ENCODE assay signal across 8 cellular contexts in the genomic region with DNA sequence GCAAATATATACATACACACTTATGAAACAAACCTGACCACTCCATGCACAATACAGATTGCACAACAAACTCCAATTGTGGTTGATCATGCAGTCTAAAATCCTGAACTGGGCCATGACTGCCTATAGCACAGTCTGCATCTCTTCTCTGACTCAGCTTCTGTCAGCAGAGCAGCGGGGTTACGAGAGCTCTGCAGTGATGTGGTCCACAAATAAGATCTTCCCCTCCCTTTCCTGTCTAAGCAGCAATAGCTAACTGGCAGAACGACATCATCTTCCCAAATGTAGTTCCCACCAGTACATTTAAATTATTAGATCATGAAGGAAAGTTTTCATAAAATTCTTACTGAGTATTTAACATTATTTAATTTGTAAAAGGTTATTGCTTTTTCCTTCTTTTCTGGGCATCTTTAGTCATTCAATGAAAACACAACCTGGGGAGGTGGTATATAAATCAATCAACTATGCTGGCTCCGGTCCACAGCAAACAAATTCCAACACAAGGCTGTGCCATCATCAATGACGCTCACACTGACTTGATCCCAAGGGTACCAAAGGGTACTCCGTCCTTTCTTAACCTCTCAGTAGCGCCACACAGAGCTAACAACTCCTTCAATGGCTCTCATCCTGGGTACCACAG. TPM values are rescaled to one million over a fixed set of nuclear protein-coding genes. Genes with fewer than 3 reads are reported as not detected.
DNase-seq lines count a peak whose midpoint lies in the region; ATAC-seq and TF ChIP-seq lines count a peak whose summit lies in the region.

No MANE protein-coding gene starts in this region.

- H3K4me1 Mint-ChIP-seq in WTC11, result peaks cover 4% of the 10 kb centered on the region

- H3K9me3 Mint-ChIP-seq in WTC11, result no peaks in the 10 kb centered on the region

- ATAC-seq in Right ventricle myocardium inferior (peak; percentile 85), WTC11 (peak; percentile 50), HG03025 (IDR thresholded peaks at IDR 0.05; ENCODE audit: low FRiP score, unreplicated experiment) (no peak)

- no peak for TF ChIP-seq CTCF in right atrium auricular region (IDR thresholded peaks at IDR 0.05)
- TF ChIP-seq CTCF in WTC11 (IDR thresholded peaks at IDR 0.05), result no peak

- intact Hi-C loops in Right ventricle myocardium inferior (cut with DNase I), result no loop called here

- H3K4me1 ChIP-seq in right atrium auricular region, result peaks cover 0 to 32% of the 10 kb centered on the region in 2 donors

- CTCF ChIA-PET in WTC11 (lab: Charles Lee), result interaction anchor here (1.5 kb wide), 1 partner anchor 89 kb away, joined by 4 read pairs; no protein-coding TSS in a partner anchor

- H3K27ac ChIP-seq in right atrium auricular region, result no peak overlapping the region

- DNase-seq in Right ventricle myocardium inferior (ENCODE audit: missing footprints), result no peak
- DNase-seq in right atrium auricular region (ENCODE audit: low spot score), result no peak
- DNase-seq in HPDE6-E6E7 (ENCODE audit: extremely low spot score), result peak; percentile 33
- no peak for DNase-seq in WTC11 (ENCODE audit: low spot score)
- DNase-seq in globus pallidus (ENCODE audit: low spot score), result peak; percentile 54
- DNase-seq in superior temporal gyrus (ENCODE audit: extremely low spot score), result peak; percentile 72
- DNase-seq in NCI-H2107 treated with DMSO at 0.1 percent for 48 hours (lab: John Stamatoyannopoulos, UW; ENCODE audit: unreplicated experiment), result no peak

- no peaks in the 10 kb centered on the region for H3K27me3 ChIP-seq in right atrium auricular region

- H3K4me3 ChIP-seq in right atrium auricular region, result no peak overlapping the region

- H3K4me3 Mint-ChIP-seq in WTC11, result no peak overlapping the region

- H3K27ac Mint-ChIP-seq in WTC11, result no peak overlapping the region

- H3K36me3 Mint-ChIP-seq in WTC11, result no peaks in the 10 kb centered on the region

- H3K9me3 ChIP-seq in right atrium auricular region, result no peaks in the 10 kb centered on the region

- no peaks in the 10 kb centered on the region for H3K36me3 ChIP-seq in right atrium auricular region

- POLR2A ChIA-PET in WTC11 (lab: Charles Lee), result no interaction called here

- no peaks in the 10 kb centered on the region for H3K27me3 Mint-ChIP-seq in WTC11 (ENCODE audit: low read depth)

TF ChIP-seq in WTC11, 78 proteins besides CTCF, POLR2A, EP300 and RAD21:
- TF ChIP-seq, protein P1, sequence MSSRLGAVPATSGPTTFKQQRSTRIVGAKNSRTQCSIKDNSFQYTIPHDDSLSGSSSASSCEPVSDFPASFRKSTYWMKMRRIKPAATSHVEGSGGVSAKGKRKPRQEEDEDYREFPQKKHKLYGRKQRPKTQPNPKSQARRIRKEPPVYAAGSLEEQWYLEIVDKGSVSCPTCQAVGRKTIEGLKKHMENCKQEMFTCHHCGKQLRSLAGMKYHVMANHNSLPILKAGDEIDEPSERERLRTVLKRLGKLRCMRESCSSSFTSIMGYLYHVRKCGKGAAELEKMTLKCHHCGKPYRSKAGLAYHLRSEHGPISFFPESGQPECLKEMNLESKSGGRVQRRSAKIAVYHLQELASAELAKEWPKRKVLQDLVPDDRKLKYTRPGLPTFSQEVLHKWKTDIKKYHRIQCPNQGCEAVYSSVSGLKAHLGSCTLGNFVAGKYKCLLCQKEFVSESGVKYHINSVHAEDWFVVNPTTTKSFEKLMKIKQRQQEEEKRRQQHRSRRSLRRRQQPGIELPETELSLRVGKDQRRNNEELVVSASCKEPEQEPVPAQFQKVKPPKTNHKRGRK (CRISPR knock-in tag; IDR thresholded peaks at IDR 0.05; ENCODE audit: borderline replicate concordance), result no peak
- TF ChIP-seq, protein P2, sequence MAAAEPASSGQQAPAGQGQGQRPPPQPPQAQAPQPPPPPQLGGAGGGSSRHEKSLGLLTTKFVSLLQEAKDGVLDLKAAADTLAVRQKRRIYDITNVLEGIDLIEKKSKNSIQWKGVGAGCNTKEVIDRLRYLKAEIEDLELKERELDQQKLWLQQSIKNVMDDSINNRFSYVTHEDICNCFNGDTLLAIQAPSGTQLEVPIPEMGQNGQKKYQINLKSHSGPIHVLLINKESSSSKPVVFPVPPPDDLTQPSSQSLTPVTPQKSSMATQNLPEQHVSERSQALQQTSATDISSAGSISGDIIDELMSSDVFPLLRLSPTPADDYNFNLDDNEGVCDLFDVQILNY (CRISPR knock-in tag; IDR thresholded peaks at IDR 0.05), result no peak
- TF ChIP-seq MYBL2 (CRISPR knock-in tag; IDR thresholded peaks at IDR 0.05), result no peak
- TF ChIP-seq, protein P3, sequence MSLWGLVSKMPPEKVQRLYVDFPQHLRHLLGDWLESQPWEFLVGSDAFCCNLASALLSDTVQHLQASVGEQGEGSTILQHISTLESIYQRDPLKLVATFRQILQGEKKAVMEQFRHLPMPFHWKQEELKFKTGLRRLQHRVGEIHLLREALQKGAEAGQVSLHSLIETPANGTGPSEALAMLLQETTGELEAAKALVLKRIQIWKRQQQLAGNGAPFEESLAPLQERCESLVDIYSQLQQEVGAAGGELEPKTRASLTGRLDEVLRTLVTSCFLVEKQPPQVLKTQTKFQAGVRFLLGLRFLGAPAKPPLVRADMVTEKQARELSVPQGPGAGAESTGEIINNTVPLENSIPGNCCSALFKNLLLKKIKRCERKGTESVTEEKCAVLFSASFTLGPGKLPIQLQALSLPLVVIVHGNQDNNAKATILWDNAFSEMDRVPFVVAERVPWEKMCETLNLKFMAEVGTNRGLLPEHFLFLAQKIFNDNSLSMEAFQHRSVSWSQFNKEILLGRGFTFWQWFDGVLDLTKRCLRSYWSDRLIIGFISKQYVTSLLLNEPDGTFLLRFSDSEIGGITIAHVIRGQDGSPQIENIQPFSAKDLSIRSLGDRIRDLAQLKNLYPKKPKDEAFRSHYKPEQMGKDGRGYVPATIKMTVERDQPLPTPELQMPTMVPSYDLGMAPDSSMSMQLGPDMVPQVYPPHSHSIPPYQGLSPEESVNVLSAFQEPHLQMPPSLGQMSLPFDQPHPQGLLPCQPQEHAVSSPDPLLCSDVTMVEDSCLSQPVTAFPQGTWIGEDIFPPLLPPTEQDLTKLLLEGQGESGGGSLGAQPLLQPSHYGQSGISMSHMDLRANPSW (CRISPR knock-in tag; conservative IDR thresholded peaks at IDR 0.05; ENCODE audit: low read depth), result no peak
- no peak for TF ChIP-seq NFATC4 (CRISPR knock-in tag; IDR thresholded peaks at IDR 0.05)

RNA-seq across cellular contexts. Expression of a gene that starts 17.1 kb away (rescaled TPM):
- total RNA-seq in Right ventricle myocardium inferior (48.4 TPM), right atrium auricular region (10 to 100 TPM; 45.0 to 46.3 TPM), WTC11 (2021) (30.2 to 37.7 TPM (median 33.8 TPM) in 3 replicates)

Comparison
In these comparisons a context has a peak if more than half of its experiments do, and no peak if none do; other contexts are left out.
1. DNase-seq: peak in HPDE6-E6E7 (single experiment), globus pallidus (single experiment) and superior temporal gyrus (single experiment); none in Right ventricle myocardium inferior (single experiment), right atrium auricular region (single experiment), WTC11 (single experiment) and NCI-H2107 treated with DMSO at 0.1 percent for 48 hours (single experiment).